35 cellular contexts compared by ENCODE assay signal in genomic region chr21:44834231-44834950, GRCh38.
"Had no signal": no experiment of that assay in that cellular context is flagged by ENCODE, and none has a peak within 500 bp of the region (broad histone marks: within the 10 kb centered on the region; RNA-seq: fewer than 3 reads in every experiment).

No MANE protein-coding gene starts in this region.

- H3K4me3 ChIP-seq: adrenal gland, body of pancreas, breast epithelium, Peyer's patch, SJSA1 had no signal

- H3K36me3 Mint-ChIP-seq: activated CD4-positive, alpha-beta memory T cell treated with anti-CD3 and anti-CD28 coated beads for 36 hours had no signal

- H3K27me3 Mint-ChIP-seq: activated CD4-positive, alpha-beta memory T cell treated with anti-CD3 and anti-CD28 coated beads for 36 hours; activated T-helper 17 cell treated with anti-CD3 and anti-CD28 coated beads, Interleukin-2, amount 50 U/mL, for 72 hours had no signal

- H3K27ac ChIP-seq: adrenal gland, body of pancreas, breast epithelium, KMS-11, Peyer's patch, SJSA1 had no signal

- DNase-seq: activated CD4-positive, alpha-beta memory T cell treated with anti-CD3 and anti-CD28 coated beads for 36 hours; activated CD4-positive, alpha-beta T cell treated with anti-CD3 and anti-CD28 coated beads for 4 hours; activated CD4-positive, alpha-beta T cell treated with anti-CD3 and anti-CD28 coated beads, Interleukin-2, amount 50 U/mL, for 1 hour; activated CD4-positive, CD25-positive, alpha-beta regulatory T cell treated with anti-CD3 and anti-CD28 coated beads, Interleukin-2, amount 50 U/mL, for 72 hours; activated CD8-positive, alpha-beta memory T cell treated with anti-CD3 and anti-CD28 coated beads, Interleukin-2, amount 50 U/mL, for 4 hours; activated gamma-delta T cell treated with Interleukin-2 at 50 U/mL for 16 hours; activated naive CD4-positive, alpha-beta T cell treated with anti-CD3 and anti-CD28 coated beads for 36 hours; activated T-cell treated with anti-CD3 and anti-CD28 coated beads for 4 hours; activated T-cell treated with anti-CD3 and anti-CD28 coated beads, Interleukin-2, amount 50 U/mL, for 48 hours; body of pancreas; MM.1S; MV-4-11; NCI-H1092; NCI-H146; NCI-H187; NCI-H2029 treated with DMSO at 0.1 percent for 48 hours; NCI-H2107; NCI-H2171; NCI-H510A; NCI-H526; NCI-H748 treated with DMSO at 0.1 percent for 48 hours; NK-92 treated with Interleukin-12 subunit alpha and Interleukin-12 subunit beta, amount 100 ng/mL, for 24 hours; PC-3; RPMI8226; SHP77 treated with DMSO at 0.1 percent for 48 hours; SK-N-SH had no signal

- ATAC-seq: activated naive CD4-positive, alpha-beta T cell treated with anti-CD3 and anti-CD28 coated beads, Interleukin-2, amount 50 U/mL, for 72 hours; activated T-helper 17 cell treated with anti-CD3 and anti-CD28 coated beads, Interleukin-2, amount 50 U/mL, for 72 hours; body of pancreas; PC-3 had no signal

- H3K27ac Mint-ChIP-seq: activated CD4-positive, alpha-beta memory T cell treated with anti-CD3 and anti-CD28 coated beads for 36 hours; activated naive CD4-positive, alpha-beta T cell treated with anti-CD3 and anti-CD28 coated beads for 36 hours; activated naive CD4-positive, alpha-beta T cell treated with anti-CD3 and anti-CD28 coated beads, Interleukin-2, amount 50 U/mL, for 72 hours; activated T-helper 17 cell treated with anti-CD3 and anti-CD28 coated beads, Interleukin-2, amount 50 U/mL, for 72 hours; T-helper 1 cell treated with Interleukin-12 subunit alpha and Interleukin-12 subunit beta and Interleukin-4 antibody, amounts not matched to agents 30 μg/mL and 1 μg/mL, for 36 hours; T-helper 2 cell treated with Interferon-gamma antibody and Interleukin-4, amounts not matched to agents 5 μg/mL and 100 μg/mL, for 36 hours had no signal

- H3K27me3 ChIP-seq: adrenal gland, body of pancreas, breast epithelium, Peyer's patch, SJSA1 had no signal

- H3K9ac ChIP-seq: KMS-11, SK-N-SH had no signal

- H3K36me3 ChIP-seq: adrenal gland, breast epithelium, Peyer's patch, SJSA1 had no signal

- H3K9me3 Mint-ChIP-seq: activated CD4-positive, alpha-beta memory T cell treated with anti-CD3 and anti-CD28 coated beads for 36 hours; activated naive CD4-positive, alpha-beta T cell treated with anti-CD3 and anti-CD28 coated beads for 36 hours; activated T-helper 17 cell treated with anti-CD3 and anti-CD28 coated beads, Interleukin-2, amount 50 U/mL, for 72 hours had no signal

- H3K9me3 ChIP-seq: adrenal gland, body of pancreas, breast epithelium, Peyer's patch, SK-N-SH had no signal

- H3K4me3 Mint-ChIP-seq: activated CD4-positive, alpha-beta memory T cell treated with anti-CD3 and anti-CD28 coated beads for 36 hours; activated naive CD4-positive, alpha-beta T cell treated with anti-CD3 and anti-CD28 coated beads for 36 hours; activated T-helper 17 cell treated with anti-CD3 and anti-CD28 coated beads, Interleukin-2, amount 50 U/mL, for 72 hours; T-helper 1 cell treated with Interleukin-12 subunit alpha and Interleukin-12 subunit beta and Interleukin-4 antibody, amounts not matched to agents 30 μg/mL and 1 μg/mL, for 36 hours; T-helper 2 cell treated with Interferon-gamma antibody and Interleukin-4, amounts not matched to agents 5 μg/mL and 100 μg/mL, for 36 hours had no signal

- H3K4me1 ChIP-seq: body of pancreas, breast epithelium, Peyer's patch had no signal
